ENCODE assay signal across 8 cellular contexts in the genomic region with DNA sequence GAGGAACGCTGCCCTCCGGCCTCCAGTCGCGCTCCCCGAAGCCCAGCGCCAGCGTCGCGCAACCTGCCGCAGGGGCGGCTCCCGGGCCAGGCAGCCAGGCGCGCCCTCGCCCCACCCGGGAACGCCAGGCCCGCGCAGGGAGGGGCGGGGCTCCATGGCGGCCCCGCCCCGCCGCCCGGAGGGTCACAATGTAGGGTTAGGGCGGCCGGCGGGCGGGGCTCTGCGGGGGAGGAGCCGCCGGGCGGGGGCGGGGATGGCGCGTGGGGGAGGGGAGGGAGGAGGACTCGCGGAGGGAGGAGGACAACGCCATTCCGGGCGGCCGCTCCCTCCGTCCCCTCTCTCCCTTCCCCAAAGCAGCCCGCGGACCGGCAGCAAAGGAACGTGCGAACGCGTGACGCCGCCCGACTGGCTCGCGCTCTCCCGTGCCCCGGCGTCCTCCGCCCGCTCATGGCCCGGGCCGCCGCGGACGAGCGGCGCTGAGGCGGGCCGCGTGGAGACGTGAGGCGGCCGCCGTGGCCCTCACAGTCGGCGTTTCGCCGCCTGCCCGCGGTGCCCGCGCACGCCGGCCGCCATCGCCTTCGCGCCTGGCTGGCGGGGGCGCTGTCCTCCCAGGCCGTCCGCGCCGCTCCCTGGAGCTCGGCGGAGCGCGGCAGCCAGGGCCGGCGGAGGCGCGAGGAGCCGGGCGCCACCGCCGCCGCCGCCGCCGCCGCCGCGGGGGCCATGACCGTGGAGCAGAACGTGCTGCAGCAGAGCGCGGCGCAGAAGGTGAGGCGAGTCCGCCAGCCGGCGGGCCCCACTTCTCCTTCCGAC. TPM values are rescaled to one million over a fixed set of nuclear protein-coding genes. Genes with fewer than 3 reads are reported as not detected.
DNase-seq lines count a peak whose midpoint lies in the region; ATAC-seq and TF ChIP-seq lines count a peak whose summit lies in the region.

A gene with protein sequence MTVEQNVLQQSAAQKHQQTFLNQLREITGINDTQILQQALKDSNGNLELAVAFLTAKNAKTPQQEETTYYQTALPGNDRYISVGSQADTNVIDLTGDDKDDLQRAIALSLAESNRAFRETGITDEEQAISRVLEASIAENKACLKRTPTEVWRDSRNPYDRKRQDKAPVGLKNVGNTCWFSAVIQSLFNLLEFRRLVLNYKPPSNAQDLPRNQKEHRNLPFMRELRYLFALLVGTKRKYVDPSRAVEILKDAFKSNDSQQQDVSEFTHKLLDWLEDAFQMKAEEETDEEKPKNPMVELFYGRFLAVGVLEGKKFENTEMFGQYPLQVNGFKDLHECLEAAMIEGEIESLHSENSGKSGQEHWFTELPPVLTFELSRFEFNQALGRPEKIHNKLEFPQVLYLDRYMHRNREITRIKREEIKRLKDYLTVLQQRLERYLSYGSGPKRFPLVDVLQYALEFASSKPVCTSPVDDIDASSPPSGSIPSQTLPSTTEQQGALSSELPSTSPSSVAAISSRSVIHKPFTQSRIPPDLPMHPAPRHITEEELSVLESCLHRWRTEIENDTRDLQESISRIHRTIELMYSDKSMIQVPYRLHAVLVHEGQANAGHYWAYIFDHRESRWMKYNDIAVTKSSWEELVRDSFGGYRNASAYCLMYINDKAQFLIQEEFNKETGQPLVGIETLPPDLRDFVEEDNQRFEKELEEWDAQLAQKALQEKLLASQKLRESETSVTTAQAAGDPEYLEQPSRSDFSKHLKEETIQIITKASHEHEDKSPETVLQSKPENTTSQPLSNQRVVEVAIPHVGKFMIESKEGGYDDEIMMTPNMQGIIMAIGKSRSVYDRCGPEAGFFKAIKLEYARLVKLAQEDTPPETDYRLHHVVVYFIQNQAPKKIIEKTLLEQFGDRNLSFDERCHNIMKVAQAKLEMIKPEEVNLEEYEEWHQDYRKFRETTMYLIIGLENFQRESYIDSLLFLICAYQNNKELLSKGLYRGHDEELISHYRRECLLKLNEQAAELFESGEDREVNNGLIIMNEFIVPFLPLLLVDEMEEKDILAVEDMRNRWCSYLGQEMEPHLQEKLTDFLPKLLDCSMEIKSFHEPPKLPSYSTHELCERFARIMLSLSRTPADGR (plus strand): TSS at position 309 of the 810 bp plus-strand sequence. CDS start 412 bp downstream, at position 721.

- TF ChIP-seq CTCF in endothelial cell (IDR thresholded peaks at IDR 0.05; ENCODE audit: unreplicated experiment), result no peak

- no peaks in the 10 kb centered on the region for H3K9me3 ChIP-seq in NT2/D1 (ENCODE audit: insufficient read depth, low read length)

- no peaks in the 10 kb centered on the region for H3K9me3 Mint-ChIP-seq in endothelial cell (ENCODE audit: unreplicated experiment)

- no peaks in the 10 kb centered on the region for H3K4me1 ChIP-seq in NT2/D1 (ENCODE audit: insufficient read depth, insufficient read length)

- peak within 1 kb of the TSS; percentile 84 for H3K4me3 ChIP-seq in NT2/D1 (ENCODE audit: insufficient read length, low read depth)

- peak within 1 kb of the TSS; percentile 93 for H3K27ac Mint-ChIP-seq in endothelial cell (ENCODE audit: unreplicated experiment)

- DNase-seq in COLO829 (ENCODE audit: low spot score), result peak; percentile 56
- DNase-seq in HT-29 (ENCODE audit: low spot score), result peak; percentile 81
- DNase-seq in NT2/D1 (ENCODE audit: low read depth, low spot score), result peak; percentile 68
- DNase-seq in activated CD8-positive, alpha-beta memory T cell treated with anti-CD3 and anti-CD28 coated beads, Interleukin-2, amount 50 U/mL, for 24 hours (ENCODE audit: extremely low read depth), result peak; percentile 48
- peak; percentile 87 for DNase-seq in endothelial cell (ENCODE audit: low spot score)
- peak; percentile 93 for DNase-seq in midbrain (lab: John Stamatoyannopoulos, UW)
- DNase-seq in stimulated activated CD8-positive, alpha-beta memory T cell treated with anti-CD3 and anti-CD28 coated beads, Interleukin-2, amount 100 ng/mL, for 1 hour (ENCODE audit: low read depth in 2 of 2), result peak; percentile 78 to 87

- H3K9ac ChIP-seq in NT2/D1 (ENCODE audit: insufficient read length, low read depth), result peak within 1 kb of the TSS; percentile 92

- H3K27me3 Mint-ChIP-seq in endothelial cell (ENCODE audit: unreplicated experiment), result peaks cover 4% of the 10 kb centered on the region

- H3K4me3 Mint-ChIP-seq in endothelial cell (ENCODE audit: unreplicated experiment), result peak within 1 kb of the TSS; percentile 98

- H3K27me3 ChIP-seq in NT2/D1 (ENCODE audit: insufficient read depth, insufficient read length), result peaks cover 17% of the 10 kb centered on the region

- H3K4me1 Mint-ChIP-seq in endothelial cell (ENCODE audit: unreplicated experiment), result peaks cover 9% of the 10 kb centered on the region

- H3K36me3 Mint-ChIP-seq in endothelial cell (ENCODE audit: low read depth, unreplicated experiment), result peaks cover 3% of the 10 kb centered on the region

- peak; percentile 40 for ATAC-seq in GM19468 (IDR thresholded peaks at IDR 0.05; ENCODE audit: extremely low read depth, unreplicated experiment)

- no peaks in the 10 kb centered on the region for H3K36me3 ChIP-seq in NT2/D1 (ENCODE audit: insufficient read depth, insufficient read length, low read length)

RNA-seq across cellular contexts. Expression of the gene that starts here (rescaled TPM):
- 9.9 and 13.3 TPM in 2 replicates for total RNA-seq in HT-29 (2014; rRNA removed; shearing (Covaris generic))
- 38.0 TPM for total RNA-seq in endothelial cell (ENCODE audit: unreplicated experiment)

Comparison
In these comparisons a context has a peak if more than half of its experiments do, and no peak if none do; other contexts are left out.
1. Peak in every context shown above with its lines: DNase-seq, ATAC-seq and H3K4me3 ChIP-seq.